In the genomic region with DNA sequence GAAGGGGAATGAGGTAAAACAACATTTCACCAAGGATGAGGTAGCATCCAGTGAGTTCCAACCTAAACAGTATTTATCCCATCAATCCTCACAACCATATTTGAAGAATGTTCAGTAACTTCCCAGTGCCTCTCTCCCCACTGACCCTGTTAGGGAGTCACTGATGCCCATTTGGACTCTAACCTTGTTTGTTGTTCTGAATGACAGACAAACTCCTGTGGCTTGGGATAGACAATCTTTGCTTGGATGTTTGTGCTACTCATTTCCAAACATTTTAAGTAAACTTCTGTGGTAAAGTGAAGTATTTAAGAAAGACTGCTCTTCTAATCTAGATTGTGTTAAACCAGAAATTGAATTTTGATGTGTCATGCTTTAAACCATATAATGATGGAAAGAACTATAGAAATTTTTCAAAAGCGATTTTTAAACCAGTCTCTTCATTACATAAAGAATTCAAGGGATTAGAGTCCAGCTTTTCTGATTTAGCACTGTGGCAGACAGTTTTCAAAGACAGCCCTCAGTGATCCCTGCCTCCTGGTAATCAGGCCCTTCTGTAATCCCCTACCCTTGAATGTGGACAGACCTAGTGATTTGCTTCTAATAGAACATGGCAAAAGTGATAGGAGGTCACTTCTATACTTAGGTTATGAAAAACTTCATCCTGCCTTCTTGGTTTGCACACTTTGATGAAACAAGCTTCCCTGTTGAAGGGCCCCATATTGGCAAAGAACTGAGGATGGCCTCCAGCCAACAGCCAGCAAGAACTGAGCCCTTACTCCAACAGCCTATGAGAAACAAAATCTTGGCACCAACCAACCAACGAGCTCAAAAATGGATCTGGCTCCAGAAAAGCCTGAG, we compare ENCODE assay signal across 12 cellular contexts.
A peak's percentile ranks its signal among the peaks of the same experiment; 100 is the strongest.
DNase-seq lines count a peak whose midpoint lies in the region; ATAC-seq and TF ChIP-seq lines count a peak whose summit lies in the region.
"Had no signal": no experiment of that assay in that cellular context is flagged by ENCODE, and none has a peak within 500 bp of the region (broad histone marks: within the 10 kb centered on the region; RNA-seq: fewer than 3 reads in every experiment).

No MANE protein-coding gene starts in this region.

- H3K9me3 ChIP-seq in liver (ENCODE audit: control insufficient read depth in 4 of 4, low read length in 3 of 4) (no peaks in the 10 kb centered on the region), stomach smooth muscle (ENCODE audit: control insufficient read depth in 2 of 2, low read length in 2 of 2) (no peaks in the 10 kb centered on the region)

- H3K9ac ChIP-seq in liver (ENCODE audit: low read depth in 1 of 2, low read length in 2 of 2): no peak overlapping the region
- H3K9ac ChIP-seq in stomach smooth muscle (ENCODE audit: low read length in 2 of 2): no peak overlapping the region

- WGBS in liver: 29% methylated on average over 2 of the region's 2 CpGs

- H3K4me3 ChIP-seq in liver (ENCODE audit: low read depth in 1 of 3, low read length in 3 of 3): no peak overlapping the region
- no peak overlapping the region for H3K4me3 ChIP-seq in stomach smooth muscle (ENCODE audit: low read length in 2 of 2)
- H3K4me3 ChIP-seq: SK-N-MC had no signal

- H3K27me3 ChIP-seq in liver (ENCODE audit: control insufficient read depth in 4 of 4, insufficient read depth in 4 of 4, low read length in 3 of 4) (no peaks in the 10 kb centered on the region), stomach smooth muscle (ENCODE audit: control insufficient read depth in 1 of 2, insufficient read depth in 2 of 2, low read length in 2 of 2) (no peaks in the 10 kb centered on the region)

- H3K27ac ChIP-seq in liver (ENCODE audit: low read depth in 1 of 2, low read length in 2 of 2): peak overlapping the region; percentile 69 to 72
- H3K27ac ChIP-seq in stomach smooth muscle (ENCODE audit: low read length): peak overlapping the region; percentile 47
- H3K27ac ChIP-seq: SK-N-MC had no signal

- no peak for TF ChIP-seq CTCF in liver (IDR thresholded peaks at IDR 0.05; ENCODE audit: low read depth, low read length, missing input control)

- H3K4me1 ChIP-seq in liver (ENCODE audit: control insufficient read depth in 4 of 4, insufficient read depth in 4 of 4, low read length in 3 of 4) (peaks cover 8 to 25% (median 24%) of the 10 kb centered on the region in 4 donors), stomach smooth muscle (ENCODE audit: control insufficient read depth, insufficient read depth, low read length) (peaks cover 11% of the 10 kb centered on the region)

- peak in 1 of 2 donors; percentile 60 for TF ChIP-seq RAD21 in liver (IDR thresholded peaks at IDR 0.05)

- H3K36me3 ChIP-seq in liver (ENCODE audit: control insufficient read depth in 4 of 4, insufficient read depth in 3 of 4, low read depth in 1 of 4, low read length in 3 of 4): peaks cover 0 to 4% (median under 1%) of the 10 kb centered on the region in 4 donors
- peaks cover 3 to 4% of the 10 kb centered on the region in 2 donors for H3K36me3 ChIP-seq in stomach smooth muscle (ENCODE audit: control insufficient read depth in 2 of 2, insufficient read depth in 2 of 2, low read length in 2 of 2)

- no peak for ATAC-seq in GM18868 (IDR thresholded peaks at IDR 0.05; ENCODE audit: unreplicated experiment)
- ATAC-seq in HG02885 (IDR thresholded peaks at IDR 0.05; ENCODE audit: poor library complexity, unreplicated experiment): no peak
- ATAC-seq: CD8-positive, alpha-beta T cell had no signal

- DNase-seq in NCI-H226 (peak; percentile 67), dermis blood vessel endothelial cell (peak; percentile 16), hippocampal formation (lab: John Stamatoyannopoulos, UW) (no peak), COLO829 (ENCODE audit: low spot score) (no peak)
- DNase-seq: activated effector memory CD4-positive, alpha-beta T cell treated with Interleukin-2 at 50 U/mL for 16 hours; CD8-positive, alpha-beta T cell; effector CD8-positive, alpha-beta T cell had no signal

TF ChIP-seq in liver, 16 proteins besides CTCF, POLR2A, EP300 and RAD21:
- TF ChIP-seq, protein P1, sequence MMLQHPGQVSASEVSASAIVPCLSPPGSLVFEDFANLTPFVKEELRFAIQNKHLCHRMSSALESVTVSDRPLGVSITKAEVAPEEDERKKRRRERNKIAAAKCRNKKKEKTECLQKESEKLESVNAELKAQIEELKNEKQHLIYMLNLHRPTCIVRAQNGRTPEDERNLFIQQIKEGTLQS (IDR thresholded peaks at IDR 0.05): no peak
- no peak for TF ChIP-seq NR2F2 (IDR thresholded peaks at IDR 0.05)
- peak; percentile 58 for TF ChIP-seq HNF4G (IDR thresholded peaks at IDR 0.05)
- TF ChIP-seq, protein P2, sequence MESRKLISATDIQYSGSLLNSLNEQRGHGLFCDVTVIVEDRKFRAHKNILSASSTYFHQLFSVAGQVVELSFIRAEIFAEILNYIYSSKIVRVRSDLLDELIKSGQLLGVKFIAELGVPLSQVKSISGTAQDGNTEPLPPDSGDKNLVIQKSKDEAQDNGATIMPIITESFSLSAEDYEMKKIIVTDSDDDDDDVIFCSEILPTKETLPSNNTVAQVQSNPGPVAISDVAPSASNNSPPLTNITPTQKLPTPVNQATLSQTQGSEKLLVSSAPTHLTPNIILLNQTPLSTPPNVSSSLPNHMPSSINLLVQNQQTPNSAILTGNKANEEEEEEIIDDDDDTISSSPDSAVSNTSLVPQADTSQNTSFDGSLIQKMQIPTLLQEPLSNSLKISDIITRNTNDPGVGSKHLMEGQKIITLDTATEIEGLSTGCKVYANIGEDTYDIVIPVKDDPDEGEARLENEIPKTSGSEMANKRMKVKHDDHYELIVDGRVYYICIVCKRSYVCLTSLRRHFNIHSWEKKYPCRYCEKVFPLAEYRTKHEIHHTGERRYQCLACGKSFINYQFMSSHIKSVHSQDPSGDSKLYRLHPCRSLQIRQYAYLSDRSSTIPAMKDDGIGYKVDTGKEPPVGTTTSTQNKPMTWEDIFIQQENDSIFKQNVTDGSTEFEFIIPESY (IDR thresholded peaks at IDR 0.05): no peak
- TF ChIP-seq YY1 (IDR thresholded peaks at IDR 0.05): no peak
- TF ChIP-seq TAF1 (conservative IDR thresholded peaks at IDR 0.05): no peak
- peak; percentile 88 for TF ChIP-seq SP1 (IDR thresholded peaks at IDR 0.05)
- TF ChIP-seq, protein P3, sequence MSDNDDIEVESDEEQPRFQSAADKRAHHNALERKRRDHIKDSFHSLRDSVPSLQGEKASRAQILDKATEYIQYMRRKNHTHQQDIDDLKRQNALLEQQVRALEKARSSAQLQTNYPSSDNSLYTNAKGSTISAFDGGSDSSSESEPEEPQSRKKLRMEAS (IDR thresholded peaks at IDR 0.05): no peak
- TF ChIP-seq JUND (IDR thresholded peaks at IDR 0.05): peak; percentile 4 to 55
- TF ChIP-seq HNF4A (conservative IDR thresholded peaks at IDR 0.05): peak; percentile 89 to 91
- TF ChIP-seq FOXA2 (IDR thresholded peaks at IDR 0.05): peak; percentile 39
- no peak for TF ChIP-seq EGR1 (IDR thresholded peaks at IDR 0.05; ENCODE audit: low read depth in 2 of 2)
- TF ChIP-seq RXRA (IDR thresholded peaks at IDR 0.05): peak; percentile 71 to 80
- TF ChIP-seq GABPA (IDR thresholded peaks at IDR 0.05 in 1 of 2, conservative IDR thresholded peaks at IDR 0.05 in 1 of 2): no peak
- TF ChIP-seq, protein P4, sequence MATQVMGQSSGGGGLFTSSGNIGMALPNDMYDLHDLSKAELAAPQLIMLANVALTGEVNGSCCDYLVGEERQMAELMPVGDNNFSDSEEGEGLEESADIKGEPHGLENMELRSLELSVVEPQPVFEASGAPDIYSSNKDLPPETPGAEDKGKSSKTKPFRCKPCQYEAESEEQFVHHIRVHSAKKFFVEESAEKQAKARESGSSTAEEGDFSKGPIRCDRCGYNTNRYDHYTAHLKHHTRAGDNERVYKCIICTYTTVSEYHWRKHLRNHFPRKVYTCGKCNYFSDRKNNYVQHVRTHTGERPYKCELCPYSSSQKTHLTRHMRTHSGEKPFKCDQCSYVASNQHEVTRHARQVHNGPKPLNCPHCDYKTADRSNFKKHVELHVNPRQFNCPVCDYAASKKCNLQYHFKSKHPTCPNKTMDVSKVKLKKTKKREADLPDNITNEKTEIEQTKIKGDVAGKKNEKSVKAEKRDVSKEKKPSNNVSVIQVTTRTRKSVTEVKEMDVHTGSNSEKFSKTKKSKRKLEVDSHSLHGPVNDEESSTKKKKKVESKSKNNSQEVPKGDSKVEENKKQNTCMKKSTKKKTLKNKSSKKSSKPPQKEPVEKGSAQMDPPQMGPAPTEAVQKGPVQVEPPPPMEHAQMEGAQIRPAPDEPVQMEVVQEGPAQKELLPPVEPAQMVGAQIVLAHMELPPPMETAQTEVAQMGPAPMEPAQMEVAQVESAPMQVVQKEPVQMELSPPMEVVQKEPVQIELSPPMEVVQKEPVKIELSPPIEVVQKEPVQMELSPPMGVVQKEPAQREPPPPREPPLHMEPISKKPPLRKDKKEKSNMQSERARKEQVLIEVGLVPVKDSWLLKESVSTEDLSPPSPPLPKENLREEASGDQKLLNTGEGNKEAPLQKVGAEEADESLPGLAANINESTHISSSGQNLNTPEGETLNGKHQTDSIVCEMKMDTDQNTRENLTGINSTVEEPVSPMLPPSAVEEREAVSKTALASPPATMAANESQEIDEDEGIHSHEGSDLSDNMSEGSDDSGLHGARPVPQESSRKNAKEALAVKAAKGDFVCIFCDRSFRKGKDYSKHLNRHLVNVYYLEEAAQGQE (IDR thresholded peaks at IDR 0.05): peak; percentile 17
- TF ChIP-seq FOXA1 (IDR thresholded peaks at IDR 0.05): peak; percentile 42

Comparison
In these comparisons a context has a peak if more than half of its experiments do, and no peak if none do; other contexts are left out.
1. DNase-seq: peak in NCI-H226 (single experiment) and dermis blood vessel endothelial cell (single experiment); none in hippocampal formation (0 of 2) and COLO829 (single experiment).